In the genomic region with DNA sequence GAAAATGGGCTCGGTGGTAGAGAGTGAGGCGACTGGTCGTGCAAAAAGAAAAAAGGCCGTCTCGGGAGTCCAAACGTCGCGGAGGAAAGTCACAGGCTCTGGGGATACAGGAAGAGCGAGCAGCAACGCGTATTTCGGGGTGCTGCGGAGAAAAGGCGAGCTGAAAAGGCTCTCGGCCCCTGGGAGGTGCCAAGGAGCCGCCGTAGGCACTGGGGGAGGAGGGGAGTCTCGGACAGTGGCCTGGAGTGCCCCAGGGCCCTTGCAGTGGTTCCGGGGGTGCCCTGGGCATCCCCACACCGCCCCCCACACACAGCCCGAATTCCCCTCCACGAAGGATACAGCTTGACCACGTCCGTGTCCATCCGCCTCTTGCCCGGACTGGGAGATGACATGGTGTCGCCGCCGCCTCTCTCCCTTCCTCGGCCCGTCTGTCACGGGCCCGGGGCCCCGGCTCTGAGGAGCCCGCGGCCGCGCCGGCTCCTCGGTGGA, we compare ENCODE assay signal across 8 cellular contexts. TPM values are rescaled to one million over a fixed set of nuclear protein-coding genes. Genes with fewer than 3 reads are reported as not detected.
DNase-seq lines count a peak whose midpoint lies in the region; ATAC-seq and TF ChIP-seq lines count a peak whose summit lies in the region.

No MANE protein-coding gene starts in this region.

- ATAC-seq in GM18868 (IDR thresholded peaks at IDR 0.05; ENCODE audit: unreplicated experiment): peak; percentile 11
- ATAC-seq in HG03103 (IDR thresholded peaks at IDR 0.05; ENCODE audit: low read depth, unreplicated experiment): peak; percentile 3
- peak; percentile 26 for ATAC-seq in SK-N-SH treated with all-trans-retinoic acid at 6 μM for 48 hours

- no peak for TF ChIP-seq CTCF in cardiac fibroblast (IDR thresholded peaks at IDR 0.05; ENCODE audit: low read depth, low read length)
- TF ChIP-seq CTCF in kidney epithelial cell (IDR thresholded peaks at IDR 0.05; ENCODE audit: insufficient read depth, low read length, poor library complexity, severe bottlenecking): peak; percentile 1

- no peaks in the 10 kb centered on the region for H3K27me3 ChIP-seq in kidney epithelial cell (ENCODE audit: control insufficient read depth, insufficient read depth, low read length)

- H3K4me3 ChIP-seq in cardiac fibroblast (replicated peaks in 1 of 2; ENCODE audit: low read depth in 2 of 2, low read length in 2 of 2) (peak overlapping the region; percentile 89 to 92), kidney epithelial cell (ENCODE audit: low read depth, low read length) (peak overlapping the region; percentile 98)

- H3K36me3 ChIP-seq in kidney epithelial cell (ENCODE audit: control insufficient read depth, insufficient read depth, low read length): no peaks in the 10 kb centered on the region

- DNase-seq in AG20443 (ENCODE audit: low spot score) (peak; percentile 56), cardiac fibroblast (ENCODE audit: low read depth in 2 of 2) (peak in 1 of 2 donors; percentile 34), kidney epithelial cell (ENCODE audit: low read depth) (no peak), kidney glomerular epithelial cell (lab: John Stamatoyannopoulos, UW) (no peak)
- DNase-seq in stimulated activated CD4-positive, alpha-beta T cell treated with anti-CD3 and anti-CD28 coated beads, Interleukin-2, amount 100 ng/mL, for 24 hours: peak; percentile 24 to 36

TF ChIP-seq in SK-N-SH treated with all-trans-retinoic acid at 6 μM for 48 hours, 23 proteins besides CTCF, POLR2A, EP300 and RAD21:
- TF ChIP-seq GLIS3 (CRISPR knock-in tag; IDR thresholded peaks at IDR 0.05): 0 out of 2 replicates have a peak, but pooled peaks have one; percentile 26
- TF ChIP-seq, protein P1, sequence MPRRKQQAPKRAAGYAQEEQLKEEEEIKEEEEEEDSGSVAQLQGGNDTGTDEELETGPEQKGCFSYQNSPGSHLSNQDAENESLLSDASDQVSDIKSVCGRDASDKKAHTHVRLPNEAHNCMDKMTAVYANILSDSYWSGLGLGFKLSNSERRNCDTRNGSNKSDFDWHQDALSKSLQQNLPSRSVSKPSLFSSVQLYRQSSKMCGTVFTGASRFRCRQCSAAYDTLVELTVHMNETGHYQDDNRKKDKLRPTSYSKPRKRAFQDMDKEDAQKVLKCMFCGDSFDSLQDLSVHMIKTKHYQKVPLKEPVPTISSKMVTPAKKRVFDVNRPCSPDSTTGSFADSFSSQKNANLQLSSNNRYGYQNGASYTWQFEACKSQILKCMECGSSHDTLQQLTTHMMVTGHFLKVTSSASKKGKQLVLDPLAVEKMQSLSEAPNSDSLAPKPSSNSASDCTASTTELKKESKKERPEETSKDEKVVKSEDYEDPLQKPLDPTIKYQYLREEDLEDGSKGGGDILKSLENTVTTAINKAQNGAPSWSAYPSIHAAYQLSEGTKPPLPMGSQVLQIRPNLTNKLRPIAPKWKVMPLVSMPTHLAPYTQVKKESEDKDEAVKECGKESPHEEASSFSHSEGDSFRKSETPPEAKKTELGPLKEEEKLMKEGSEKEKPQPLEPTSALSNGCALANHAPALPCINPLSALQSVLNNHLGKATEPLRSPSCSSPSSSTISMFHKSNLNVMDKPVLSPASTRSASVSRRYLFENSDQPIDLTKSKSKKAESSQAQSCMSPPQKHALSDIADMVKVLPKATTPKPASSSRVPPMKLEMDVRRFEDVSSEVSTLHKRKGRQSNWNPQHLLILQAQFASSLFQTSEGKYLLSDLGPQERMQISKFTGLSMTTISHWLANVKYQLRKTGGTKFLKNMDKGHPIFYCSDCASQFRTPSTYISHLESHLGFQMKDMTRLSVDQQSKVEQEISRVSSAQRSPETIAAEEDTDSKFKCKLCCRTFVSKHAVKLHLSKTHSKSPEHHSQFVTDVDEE (CRISPR knock-in tag; IDR thresholded peaks at IDR 0.05): no peak

RNA-seq across cellular contexts. Expression of a gene that starts 0.6 kb away (rescaled TPM):
- 127 and 133 TPM in 2 replicates for total RNA-seq in kidney epithelial cell

Comparison
In these comparisons a context has a peak if more than half of its experiments do, and no peak if none do; other contexts are left out.
1. DNase-seq: peak in AG20443 (single experiment) and stimulated activated CD4-positive, alpha-beta T cell treated with anti-CD3 and anti-CD28 coated beads, Interleukin-2, amount 100 ng/mL, for 24 hours (2 of 2); none in kidney epithelial cell (single experiment) and kidney glomerular epithelial cell (single experiment).
2. Peak in every context shown above with its lines, with median percentiles within 50 percentile points of each other: ATAC-seq.